8 cellular contexts compared by ENCODE assay signal in the genomic region with DNA sequence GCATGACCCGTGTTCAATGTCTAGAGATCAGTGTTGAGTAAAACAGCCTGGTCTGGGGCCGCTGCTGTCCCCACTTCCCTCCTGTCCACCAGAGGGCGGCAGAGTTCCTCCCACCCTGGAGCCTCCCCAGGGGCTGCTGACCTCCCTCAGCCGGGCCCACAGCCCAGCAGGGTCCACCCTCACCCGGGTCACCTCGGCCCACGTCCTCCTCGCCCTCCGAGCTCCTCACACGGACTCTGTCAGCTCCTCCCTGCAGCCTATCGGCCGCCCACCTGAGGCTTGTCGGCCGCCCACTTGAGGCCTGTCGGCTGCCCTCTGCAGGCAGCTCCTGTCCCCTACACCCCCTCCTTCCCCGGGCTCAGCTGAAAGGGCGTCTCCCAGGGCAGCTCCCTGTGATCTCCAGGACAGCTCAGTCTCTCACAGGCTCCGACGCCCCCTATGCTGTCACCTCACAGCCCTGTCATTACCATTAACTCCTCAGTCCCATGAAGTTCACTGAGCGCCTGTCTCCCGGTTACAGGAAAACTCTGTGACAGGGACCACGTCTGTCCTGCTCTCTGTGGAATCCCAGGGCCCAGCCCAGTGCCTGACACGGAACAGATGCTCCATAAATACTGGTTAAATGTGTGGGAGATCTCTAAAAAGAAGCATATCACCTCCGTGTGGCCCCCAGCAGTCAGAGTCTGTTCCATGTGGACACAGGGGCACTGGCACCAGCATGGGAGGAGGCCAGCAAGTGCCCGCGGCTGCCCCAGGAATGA. TPM values are rescaled to one million over a fixed set of nuclear protein-coding genes. Genes with fewer than 3 reads are reported as not detected.
DNase-seq lines count a peak whose midpoint lies in the region; ATAC-seq and TF ChIP-seq lines count a peak whose summit lies in the region.

No MANE protein-coding gene starts in this region.

- H3K9me3 ChIP-seq in PC-9 (ENCODE audit: insufficient read depth, low read depth) = no peaks in the 10 kb centered on the region
- no peaks in the 10 kb centered on the region for H3K9me3 ChIP-seq in prostate gland

- no peak for TF ChIP-seq POLR2A in prostate gland (IDR thresholded peaks at IDR 0.05)

- ATAC-seq in activated T-cell treated with anti-CD3 and anti-CD28 coated beads, Interleukin-2, amount 50 U/mL, for 4 hours = peak; percentile 92 to 93
- no peak for ATAC-seq in HG03025 (IDR thresholded peaks at IDR 0.05; ENCODE audit: low FRiP score, unreplicated experiment)

- H3K27ac Mint-ChIP-seq in IgD-negative memory B cell = no peak overlapping the region

- CTCF ChIA-PET in PC-9 (lab: Charles Lee) = interaction anchor here (0.5 to 1.4 kb wide), 18 partner anchors 16 to 99 kb away, joined by 3 to 24 read pairs (median 4); partner anchors contain the start of gene CEACAM6

- no peaks in the 10 kb centered on the region for H3K9me2 ChIP-seq in PC-9 (ENCODE audit: insufficient read depth)

- H3K36me3 ChIP-seq in PC-9 (ENCODE audit: low read depth) (no peaks in the 10 kb centered on the region), prostate gland (no peaks in the 10 kb centered on the region)

- H3K27ac ChIP-seq in PC-9 = no peak overlapping the region
- H3K27ac ChIP-seq in prostate gland = no peak overlapping the region

- no peaks in the 10 kb centered on the region for H3K79me2 ChIP-seq in PC-9 (ENCODE audit: low read depth)

- intact Hi-C loops in PC-9 (cut with micrococcal nuclease; ENCODE audit: unreplicated experiment) (loop anchor here (1.0 to 5.0 kb wide), 4 partner anchors 39 to 88 kb away; no protein-coding TSS in a partner anchor), prostate gland (cut with DNase I) (no loop called here)

- H3K4me3 Mint-ChIP-seq in IgD-negative memory B cell = peak overlapping the region in 3 of 4 donors; percentile 61 to 89 (median 89)
- peak overlapping the region; percentile 69 for H3K4me3 Mint-ChIP-seq in activated T-cell treated with anti-CD3 and anti-CD28 coated beads, Interleukin-2, amount 50 U/mL, for 4 hours

- peak; percentile 81 for DNase-seq in Daoy (ENCODE audit: low read depth)
- peak; percentile 69 to 81 for DNase-seq in PC-9
- peak; percentile 59 for DNase-seq in activated T-cell treated with anti-CD3 and anti-CD28 coated beads, Interleukin-2, amount 50 U/mL, for 4 hours
- DNase-seq in foreskin fibroblast = peak in 1 of 2 donors; percentile 32
- DNase-seq in prostate gland (ENCODE audit: low spot score) = peak; percentile 48
- DNase-seq in NCI-H524 treated with DMSO at 0.1 percent for 48 hours (lab: John Stamatoyannopoulos, UW) = no peak

- H3F3A ChIP-seq in PC-9 (ENCODE audit: insufficient read depth, low read depth) = no peaks in the 10 kb centered on the region

- peak overlapping the region; percentile 81 for H3K4me2 ChIP-seq in PC-9

- H2AFZ ChIP-seq in PC-9 = peak overlapping the region; percentile 81

- peaks cover 0 to 2% (median 0%) of the 10 kb centered on the region in 3 donors for H3K9me3 Mint-ChIP-seq in IgD-negative memory B cell
- no peaks in the 10 kb centered on the region for H3K9me3 Mint-ChIP-seq in activated T-cell treated with anti-CD3 and anti-CD28 coated beads, Interleukin-2, amount 50 U/mL, for 4 hours

- H3K36me3 Mint-ChIP-seq in IgD-negative memory B cell = no peaks in the 10 kb centered on the region
- no peaks in the 10 kb centered on the region for H3K36me3 Mint-ChIP-seq in activated T-cell treated with anti-CD3 and anti-CD28 coated beads, Interleukin-2, amount 50 U/mL, for 4 hours (ENCODE audit: insufficient read depth)

- peaks cover 0 to 6% (median 1%) of the 10 kb centered on the region in 3 donors for H3K4me1 Mint-ChIP-seq in IgD-negative memory B cell
- H3K4me1 Mint-ChIP-seq in activated T-cell treated with anti-CD3 and anti-CD28 coated beads, Interleukin-2, amount 50 U/mL, for 4 hours (ENCODE audit: low read depth) = no peaks in the 10 kb centered on the region

- peaks cover 18% of the 10 kb centered on the region for H3K4me1 ChIP-seq in PC-9 (replicated peaks; ENCODE audit: insufficient read depth)
- no peaks in the 10 kb centered on the region for H3K4me1 ChIP-seq in prostate gland (replicated peaks)

- POLR2A ChIA-PET in PC-9 (lab: Charles Lee; ENCODE audit: unreplicated experiment) = no interaction called here

- H3K27me3 ChIP-seq in PC-9 (ENCODE audit: insufficient read depth, low read depth) = no peaks in the 10 kb centered on the region
- peaks cover 15% of the 10 kb centered on the region for H3K27me3 ChIP-seq in prostate gland (replicated peaks; ENCODE audit: insufficient read depth)

- 18% methylated on average over 26 of the region's 26 CpGs for WGBS in prostate gland

- H4K20me1 ChIP-seq in PC-9 (ENCODE audit: insufficient read depth) = no peaks in the 10 kb centered on the region

- TF ChIP-seq CTCF in PC-9 (conservative IDR thresholded peaks at IDR 0.05) (peak; percentile 99), foreskin fibroblast (IDR thresholded peaks at IDR 0.05; ENCODE audit: low read depth, low read length) (peak; percentile 62), prostate gland (IDR thresholded peaks at IDR 0.05) (peak; percentile 45 to 98 (median 78))

- H3K4me3 ChIP-seq in PC-9 (peak overlapping the region; percentile 60; the same call in 1 of the 2 replicates), foreskin fibroblast (ENCODE audit: low read depth in 1 of 2, low read length in 2 of 2) (no peak overlapping the region), prostate gland (no peak overlapping the region)

- H3K27me3 Mint-ChIP-seq in IgD-negative memory B cell = peaks cover 20% of the 10 kb centered on the region
- H3K27me3 Mint-ChIP-seq in activated T-cell treated with anti-CD3 and anti-CD28 coated beads, Interleukin-2, amount 50 U/mL, for 4 hours (ENCODE audit: low read depth) = peaks cover 44% of the 10 kb centered on the region

- no TSS peak for BruUV-seq in PC-9 (replicated peaks; lab: Mats Ljungman, UMichigan)

RNA-seq across cellular contexts. Expression of gene CEACAM5, which starts 1.5 kb away (rescaled TPM):
- total RNA-seq in Daoy (2014; rRNA removed; shearing (Covaris generic)) = not detected in 2 replicates
- polyA plus RNA-seq in IgD-negative memory B cell = not detected
- total RNA-seq in PC-9 (2021) = 18.1 and 23.3 TPM in 2 replicates
- under 1 TPM; 0.30 to 0.46 (median 0.37) TPM for total RNA-seq in activated T-cell treated with anti-CD3 and anti-CD28 coated beads, Interleukin-2, amount 50 U/mL, for 4 hours
- total RNA-seq in prostate gland = 1 to 10 TPM in 1 of 2 donors, under 1 TPM in 1; 0.32 to 3.4 TPM

RNA-seq across cellular contexts. Expression of gene CEACAM7, which starts 18.9 kb away (rescaled TPM):
- total RNA-seq in Daoy (2014; rRNA removed; shearing (Covaris generic)) = not detected in 2 replicates
- not detected for polyA plus RNA-seq in IgD-negative memory B cell
- not detected in 2 replicates for total RNA-seq in PC-9 (2021)
- under 1 TPM in 1 of 3 donors, not detected in 2; 0.25 TPM for total RNA-seq in activated T-cell treated with anti-CD3 and anti-CD28 coated beads, Interleukin-2, amount 50 U/mL, for 4 hours
- not detected for total RNA-seq in prostate gland

RNA-seq across cellular contexts. Expression of gene CEACAM6, which starts 48.4 kb away (rescaled TPM):
- total RNA-seq in Daoy (2014; rRNA removed; shearing (Covaris generic)) = not detected in 2 replicates
- not detected for polyA plus RNA-seq in IgD-negative memory B cell
- total RNA-seq in PC-9 (2021) (265 and 468 TPM in 2 replicates), prostate gland (1 to 10 TPM; 2.5 to 6.3 TPM)
- under 1 TPM; 0.23 to 0.27 (median 0.26) TPM for total RNA-seq in activated T-cell treated with anti-CD3 and anti-CD28 coated beads, Interleukin-2, amount 50 U/mL, for 4 hours

Comparison
In these comparisons a context has a peak if more than half of its experiments do, and no peak if none do; other contexts are left out.
1. RNA of gene CEACAM6, which starts 48.4 kb away (total RNA-seq): 265 to 468 TPM in PC-9; 2.5 to 6.3 TPM in prostate gland, 0.23 to 0.27 TPM in activated T-cell treated with anti-CD3 and anti-CD28 coated beads, Interleukin-2, amount 50 U/mL, for 4 hours and not detected in Daoy; every median in the first group is over 10 times any median in the second.
2. Peak in every context shown above with its lines, with median percentiles within 50 percentile points of each other: CTCF ChIP-seq.